In genomic region chr17:14153374-14153773, GRCh38 we compare ENCODE assay signal across 17 cellular contexts.
"Had no signal": no experiment of that assay in that cellular context is flagged by ENCODE, and none has a peak within 500 bp of the region (broad histone marks: within the 10 kb centered on the region; RNA-seq: fewer than 3 reads in every experiment).

No MANE protein-coding gene starts in this region.

- DNase-seq: KBM-7, NCI-H1092, NCI-H1105 treated with DMSO at 0.1 percent for 48 hours, NCI-H1436, NCI-H187, NCI-H2029, NCI-H2081 treated with DMSO at 0.1 percent for 48 hours, NCI-H2171, NCI-H226, NCI-H510A, NCI-H524 treated with DMSO at 0.1 percent for 48 hours, NCI-H69, NCI-H774, OCI-M1, PC-9, Peyer's patch, SHP77 had no signal
